20 cellular contexts compared by ENCODE assay signal in the genomic region with DNA sequence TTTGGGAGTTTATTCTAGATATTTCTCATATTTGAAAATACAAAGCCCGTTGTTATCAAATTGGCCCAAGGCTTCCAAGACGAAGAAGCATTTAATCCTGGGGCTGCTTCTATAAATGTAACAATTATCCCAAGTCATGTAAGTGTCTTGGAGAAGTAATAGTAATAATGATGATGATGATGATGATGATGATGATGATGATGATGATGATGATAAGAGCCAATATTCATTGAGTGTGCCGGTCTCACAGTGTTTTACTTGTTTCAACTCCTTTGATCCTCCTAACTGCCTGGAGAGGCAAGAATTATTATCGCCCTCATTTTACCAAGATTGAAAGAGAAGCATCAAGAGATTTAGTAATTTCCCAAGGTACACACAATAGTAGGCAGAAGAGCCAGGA.
A peak's percentile ranks its signal among the peaks of the same experiment; 100 is the strongest.
DNase-seq lines count a peak whose midpoint lies in the region; ATAC-seq, FAIRE-seq and TF ChIP-seq lines count a peak whose summit lies in the region.
"Had no signal": no experiment of that assay in that cellular context is flagged by ENCODE, and none has a peak within 500 bp of the region (broad histone marks: within the 10 kb centered on the region; RNA-seq: fewer than 3 reads in every experiment).

No MANE protein-coding gene starts in this region.

- BruUV-seq in MCF 10A (replicated peaks; lab: Mats Ljungman, UMichigan) = no TSS peak

- H3K9me3 Mint-ChIP-seq in MCF 10A (ENCODE audit: unreplicated experiment) (no peaks in the 10 kb centered on the region), glutamatergic neuron (ENCODE audit: unreplicated experiment) (no peaks in the 10 kb centered on the region)

- CTCF ChIA-PET in MCF 10A (lab: Yijun Ruan, JAX) = interaction anchor here (0.6 kb wide), 1 partner anchor 28 kb away, joined by 3 read pairs; no protein-coding TSS in a partner anchor

- DNase-seq in MCF 10A (ENCODE audit: unreplicated experiment) (no peak), breast epithelium (ENCODE audit: low spot score in 2 of 2) (no peak), RWPE2 (ENCODE audit: low spot score) (no peak), foreskin melanocyte (peak; percentile 23), urothelium cell line (ENCODE audit: low spot score) (peak; percentile 0), WERI-Rb-1 (no peak), glutamatergic neuron (no peak)
- DNase-seq: CD4-positive, alpha-beta memory T cell; DMS153; DMS79; GDM1; GOT3; H7 had no signal

- no peak overlapping the region for H3K4me3 ChIP-seq in breast epithelium
- H3K4me3 ChIP-seq in RWPE2 (ENCODE audit: severe bottlenecking) = no peak overlapping the region
- H3K4me3 ChIP-seq in WERI-Rb-1 (ENCODE audit: low read depth, low read length) = no peak overlapping the region
- H3K4me3 ChIP-seq: A549, BLaER1 had no signal

- intact Hi-C loops in MCF 10A (cut with micrococcal nuclease) = no loop called here
- intact Hi-C loops in breast epithelium (cut with DNase I; ENCODE audit: low total_unique reads) = no loop called here

- H3K4me3 Mint-ChIP-seq in MCF 10A (ENCODE audit: unreplicated experiment) (no peak overlapping the region), glutamatergic neuron (ENCODE audit: unreplicated experiment) (no peak overlapping the region)
- H3K4me3 Mint-ChIP-seq: CD14-positive monocyte; CD4-positive, alpha-beta memory T cell had no signal

- H3K4me1 ChIP-seq in breast epithelium = no peaks in the 10 kb centered on the region
- H3K4me1 ChIP-seq in RWPE2 (ENCODE audit: insufficient read depth, poor library complexity, severe bottlenecking) = peaks cover 20% of the 10 kb centered on the region

- H3K36me3 Mint-ChIP-seq in MCF 10A (ENCODE audit: insufficient read depth, unreplicated experiment) (no peaks in the 10 kb centered on the region), glutamatergic neuron (ENCODE audit: unreplicated experiment) (no peaks in the 10 kb centered on the region)
- H3K36me3 Mint-ChIP-seq: CD14-positive monocyte; CD4-positive, alpha-beta memory T cell had no signal

- H3K27ac ChIP-seq in breast epithelium = no peak overlapping the region
- peak overlapping the region; percentile 78 for H3K27ac ChIP-seq in RWPE2 (ENCODE audit: poor library complexity, severe bottlenecking)
- H3K27ac ChIP-seq in WERI-Rb-1 = no peak overlapping the region
- H3K27ac ChIP-seq: 22Rv1, BLaER1 had no signal

- no peak for FAIRE-seq in urothelium cell line (lab: Jason Lieb, UNC)
- FAIRE-seq: A549, GM12892, GM18507 had no signal

- H3K9me3 ChIP-seq in breast epithelium (no peaks in the 10 kb centered on the region), RWPE2 (ENCODE audit: severe bottlenecking) (no peaks in the 10 kb centered on the region), WERI-Rb-1 (ENCODE audit: severe bottlenecking) (no peaks in the 10 kb centered on the region)
- H3K9me3 ChIP-seq: A549, BLaER1 had no signal

- TF ChIP-seq CTCF in MCF 10A (IDR thresholded peaks at IDR 0.05; ENCODE audit: unreplicated experiment) (no peak), breast epithelium (IDR thresholded peaks at IDR 0.05) (no peak), RWPE2 (IDR thresholded peaks at IDR 0.05; ENCODE audit: poor library complexity, severe bottlenecking) (no peak), WERI-Rb-1 (IDR thresholded peaks at IDR 0.05; ENCODE audit: low read depth, low read length) (no peak), glutamatergic neuron (IDR thresholded peaks at IDR 0.05; ENCODE audit: partially characterized antibody, unreplicated experiment) (no peak)

- POLR2A ChIA-PET in MCF 10A (lab: Yijun Ruan, JAX) = no interaction called here

- ATAC-seq in RWPE2 (ENCODE audit: low read depth) = no peak
- ATAC-seq in GM21576 (IDR thresholded peaks at IDR 0.05; ENCODE audit: unreplicated experiment) = no peak

- TF ChIP-seq POLR2A in breast epithelium (IDR thresholded peaks at IDR 0.05) = no peak

- peaks cover 19% of the 10 kb centered on the region for H3K4me1 Mint-ChIP-seq in MCF 10A (ENCODE audit: insufficient read depth, unreplicated experiment)
- no peaks in the 10 kb centered on the region for H3K4me1 Mint-ChIP-seq in glutamatergic neuron (ENCODE audit: low read depth, unreplicated experiment)
- H3K4me1 Mint-ChIP-seq: CD4-positive, alpha-beta memory T cell had no signal

- H3K27me3 ChIP-seq in breast epithelium = no peaks in the 10 kb centered on the region
- H3K27me3 ChIP-seq in RWPE2 (ENCODE audit: insufficient read depth, poor library complexity, severe bottlenecking) = no peaks in the 10 kb centered on the region
- no peaks in the 10 kb centered on the region for H3K27me3 ChIP-seq in WERI-Rb-1 (ENCODE audit: insufficient read depth, low read depth, severe bottlenecking)
- H3K27me3 ChIP-seq: BLaER1 had no signal

- H3K27ac Mint-ChIP-seq in MCF 10A (ENCODE audit: low read depth, unreplicated experiment) = peak overlapping the region; percentile 86
- H3K27ac Mint-ChIP-seq in glutamatergic neuron (ENCODE audit: unreplicated experiment) = no peak overlapping the region
- H3K27ac Mint-ChIP-seq: CD14-positive monocyte; CD4-positive, alpha-beta memory T cell had no signal

- no peaks in the 10 kb centered on the region for H3K27me3 Mint-ChIP-seq in MCF 10A (ENCODE audit: insufficient read depth, unreplicated experiment)
- no peaks in the 10 kb centered on the region for H3K27me3 Mint-ChIP-seq in glutamatergic neuron (ENCODE audit: unreplicated experiment)

- H3K36me3 ChIP-seq in breast epithelium (no peaks in the 10 kb centered on the region), RWPE2 (ENCODE audit: low read depth) (no peaks in the 10 kb centered on the region), WERI-Rb-1 (no peaks in the 10 kb centered on the region)
- H3K36me3 ChIP-seq: BLaER1 had no signal

Comparison
In these comparisons a context has a peak if more than half of its experiments do, and no peak if none do; other contexts are left out.
1. DNase-seq: peak in foreskin melanocyte (single experiment) and urothelium cell line (single experiment); none in MCF 10A (single experiment), breast epithelium (0 of 2), RWPE2 (single experiment), WERI-Rb-1 (single experiment) and glutamatergic neuron (single experiment).